In genomic region chr7:24572421-24573007, GRCh38 we compare ENCODE assay signal across 8 cellular contexts.
DNase-seq lines count a peak whose midpoint lies in the region; ATAC-seq lines count a peak whose summit lies in the region.

No MANE protein-coding gene starts in this region.

- H3K9me3 Mint-ChIP-seq in memory B cell: no peaks in the 10 kb centered on the region

- peak; percentile 58 for DNase-seq in LoVo (ENCODE audit: low spot score)
- DNase-seq in activated CD4-positive, alpha-beta T cell treated with anti-CD3 and anti-CD28 coated beads, Interleukin-2, amount 50 U/mL, for 48 hours: peak; percentile 21 to 27
- DNase-seq in effector memory CD4-positive, alpha-beta T cell: peak in 1 of 3 donors; percentile 10
- DNase-seq in memory B cell (ENCODE audit: low spot score in 2 of 2): peak in 1 of 2 donors; percentile 17
- peak in 26 of 49 donors; percentile 1 to 62 (median 24) for DNase-seq in substantia nigra (lab: John Stamatoyannopoulos, UW)
- no peak for DNase-seq in NCI-H2029 (lab: John Stamatoyannopoulos, UW)

- H3K36me3 ChIP-seq in effector memory CD4-positive, alpha-beta T cell (ENCODE audit: control insufficient read depth, insufficient read depth, low read length): no peaks in the 10 kb centered on the region

- peak overlapping the region; percentile 51 for H3K27ac ChIP-seq in effector memory CD4-positive, alpha-beta T cell (ENCODE audit: insufficient read depth, low read length, poor library complexity, severe bottlenecking)
- peak overlapping the region; percentile 43 for H3K27ac ChIP-seq in substantia nigra (ENCODE audit: low read depth, low read length, poor library complexity, severe bottlenecking)

- no peaks in the 10 kb centered on the region for H3K27me3 ChIP-seq in effector memory CD4-positive, alpha-beta T cell (replicated peaks; ENCODE audit: control insufficient read depth, insufficient read depth, low read length, poor library complexity, severe bottlenecking)

- no peak overlapping the region for H3K27ac Mint-ChIP-seq in memory B cell

- H3K4me1 ChIP-seq in effector memory CD4-positive, alpha-beta T cell (ENCODE audit: control insufficient read depth, insufficient read depth, low read length, poor library complexity, severe bottlenecking): peaks cover 7% of the 10 kb centered on the region

- H3K4me1 Mint-ChIP-seq in memory B cell: peaks cover 24% of the 10 kb centered on the region

- ATAC-seq in memory B cell (ENCODE audit: low read depth) (peak; percentile 26), HG02588 (IDR thresholded peaks at IDR 0.05; ENCODE audit: unreplicated experiment) (no peak)

- H3K27me3 Mint-ChIP-seq in memory B cell: no peaks in the 10 kb centered on the region

- H3K9me3 ChIP-seq in effector memory CD4-positive, alpha-beta T cell (ENCODE audit: control insufficient read depth, low read length): no peaks in the 10 kb centered on the region

- peak overlapping the region; percentile 80 for H3K4me3 ChIP-seq in GM08714 (ENCODE audit: low read length)
- H3K4me3 ChIP-seq in effector memory CD4-positive, alpha-beta T cell (ENCODE audit: insufficient read depth, low read depth, low read length, poor library complexity, severe bottlenecking): peak overlapping the region; percentile 67

- no peaks in the 10 kb centered on the region for H3K36me3 Mint-ChIP-seq in memory B cell

- H3K4me3 Mint-ChIP-seq in memory B cell: peak overlapping the region; percentile 81
